Comparison of ENCODE assay signal across 8 cellular contexts in the genomic region with DNA sequence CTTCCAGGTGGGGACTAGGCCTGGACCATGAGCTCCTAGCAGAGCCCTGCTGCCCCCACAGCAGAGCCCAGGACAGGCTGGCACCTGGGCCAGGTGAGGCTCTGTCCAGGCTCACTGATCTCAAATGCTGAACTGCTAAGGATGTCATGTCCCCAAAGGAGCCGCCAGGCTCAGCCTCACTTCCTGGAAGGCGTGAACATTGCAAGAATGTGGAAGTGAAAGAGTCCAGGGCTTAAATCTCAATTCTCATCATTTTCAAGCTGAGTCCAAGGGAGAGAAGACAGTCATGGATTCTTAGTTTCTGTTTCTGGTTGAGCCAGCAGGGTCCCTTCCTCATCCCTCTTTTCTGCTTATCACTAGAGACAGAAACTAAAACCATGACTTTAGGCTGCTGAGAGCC. TPM values are rescaled to one million over a fixed set of nuclear protein-coding genes. Genes with fewer than 3 reads are reported as not detected.
A peak's percentile ranks its signal among the peaks of the same experiment; 100 is the strongest.
DNase-seq lines count a peak whose midpoint lies in the region; ATAC-seq and FAIRE-seq lines count a peak whose summit lies in the region.

No MANE protein-coding gene starts in this region.

- H4K20me1 ChIP-seq in GM23248 (ENCODE audit: insufficient read depth): no peaks in the 10 kb centered on the region

- H3K79me2 ChIP-seq in GM23248 (ENCODE audit: insufficient read depth): no peaks in the 10 kb centered on the region

- H3K4me2 ChIP-seq in GM23248 (ENCODE audit: unreplicated experiment): no peak overlapping the region

- H2AFZ ChIP-seq in GM23248: no peak overlapping the region

- H3F3A ChIP-seq in GM23248 (ENCODE audit: insufficient read depth): no peaks in the 10 kb centered on the region

- H3K27me3 ChIP-seq in GM23248 (replicated peaks; ENCODE audit: insufficient read depth): peaks cover 19% of the 10 kb centered on the region; the same call in 1 of the 2 replicates

- 49 to 53% methylated on average over 2 of the region's 2 CpGs for WGBS in GM23248 (ENCODE audit: low coverage in 1 of 2, low lambda C conversion rate in 2 of 2, missing lambda C conversion rate in 2 of 2), 2 experiments

- H3K9me2 ChIP-seq in GM23248 (ENCODE audit: insufficient read depth): no peaks in the 10 kb centered on the region

- no peaks in the 10 kb centered on the region for H3K9me3 ChIP-seq in GM23248 (ENCODE audit: low read depth)

- no peaks in the 10 kb centered on the region for H3K36me3 ChIP-seq in GM23248 (ENCODE audit: low read depth)

- H3K27ac ChIP-seq in GM23248: no peak overlapping the region

- FAIRE-seq in RCC 7860 (lab: Jason Lieb, UNC): no peak

- ATAC-seq in GM19395 (IDR thresholded peaks at IDR 0.05; ENCODE audit: unreplicated experiment) (peak; percentile 67), HG03108 (IDR thresholded peaks at IDR 0.05; ENCODE audit: unreplicated experiment) (no peak)

- in situ Hi-C loops in GM23248 (cut with MboI): no loop called here

- no peaks in the 10 kb centered on the region for H3K4me1 ChIP-seq in GM23248 (ENCODE audit: insufficient read depth)

- H3K9ac ChIP-seq in GM23248: no peak overlapping the region

- DNase-seq in AML-193 (lab: John Stamatoyannopoulos, UW) (peak; percentile 35 to 50), OCI-M1 (lab: John Stamatoyannopoulos, UW) (peak; percentile 77), hippocampal formation (lab: John Stamatoyannopoulos, UW) (peak; percentile 11 to 13), RCC 7860 (ENCODE audit: low spot score) (no peak), GOT3 (lab: John Stamatoyannopoulos, UW) (no peak), GM23248 (no peak)

- H3K4me3 ChIP-seq in GM23248: no peak overlapping the region

RNA-seq across cellular contexts. Expression of a gene that starts 5.0 kb away (rescaled TPM):
- total RNA-seq in GM23248 (2014; rRNA removed; shearing (Covaris generic)): not detected in 2 replicates
- not detected in 2 replicates for polyA plus RNA-seq in GM23248 (2016; fragmentation: Nextera tagmentation; extraction: Ambion mirVana)

RNA-seq across cellular contexts. Expression of a gene that starts 36.3 kb away (rescaled TPM):
- not detected in 2 replicates for total RNA-seq in GM23248 (2014; rRNA removed; shearing (Covaris generic))
- polyA plus RNA-seq in GM23248 (2016; fragmentation: Nextera tagmentation; extraction: Ambion mirVana): not detected in 2 replicates

RNA-seq across cellular contexts. Expression of a gene that starts 36.4 kb away (rescaled TPM):
- not detected in 2 replicates for total RNA-seq in GM23248 (2014; rRNA removed; shearing (Covaris generic))
- not detected in 2 replicates for polyA plus RNA-seq in GM23248 (2016; fragmentation: Nextera tagmentation; extraction: Ambion mirVana)

Comparison
In these comparisons a context has a peak if more than half of its experiments do, and no peak if none do; other contexts are left out.
1. DNase-seq: peak in AML-193 (2 of 2), OCI-M1 (single experiment) and hippocampal formation (2 of 2); none in RCC 7860 (single experiment), GOT3 (single experiment) and GM23248 (single experiment).